8 cellular contexts compared by ENCODE assay signal in the genomic region with DNA sequence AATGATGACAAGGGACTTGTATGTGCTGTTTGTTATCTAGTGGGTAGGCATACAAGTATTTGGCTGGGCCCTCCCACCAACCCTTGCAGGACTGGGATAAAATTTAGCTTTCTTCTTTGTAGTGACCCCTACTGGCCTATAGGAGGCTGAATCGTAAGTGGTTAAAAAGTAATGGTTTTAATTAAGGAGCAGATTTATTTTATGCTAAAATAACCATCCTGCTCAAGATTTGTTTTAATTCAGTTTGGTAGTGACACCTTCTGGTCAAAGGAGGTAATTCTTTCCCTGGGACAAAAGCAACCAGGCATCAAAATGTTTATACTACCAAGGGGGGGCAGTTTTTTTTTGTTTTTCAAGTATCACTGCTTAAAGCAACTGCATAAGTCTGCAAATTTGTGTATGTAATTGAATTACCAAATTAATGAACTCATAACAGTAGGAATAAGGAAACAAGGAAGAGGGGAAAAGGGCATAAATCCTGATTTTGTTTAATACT.
DNase-seq lines count a peak whose midpoint lies in the region; ATAC-seq, FAIRE-seq and TF ChIP-seq lines count a peak whose summit lies in the region.

No MANE protein-coding gene starts in this region.

- H3K27ac ChIP-seq in SJSA1 (peak overlapping the region; percentile 81), esophagus squamous epithelium (peak overlapping the region in 1 of 4 donors; percentile 50), neural cell (ENCODE audit: low read length) (no peak overlapping the region)

- peaks cover 3% of the 10 kb centered on the region for H3F3A ChIP-seq in neural cell (ENCODE audit: insufficient read depth, low read length, poor library complexity, severe bottlenecking)

- FAIRE-seq in GM18507 (lab: Jason Lieb, UNC) (peak; percentile 79), GM12892 (lab: Jason Lieb, UNC) (no peak)

- H3K79me2 ChIP-seq in neural cell (replicated peaks; ENCODE audit: insufficient read depth, low read length): no peaks in the 10 kb centered on the region

- H3K27me3 ChIP-seq in SJSA1 (replicated peaks) (no peaks in the 10 kb centered on the region), esophagus squamous epithelium (no peaks in the 10 kb centered on the region), neural cell (ENCODE audit: insufficient read depth, low read depth, low read length) (no peaks in the 10 kb centered on the region)

- no peak for TF ChIP-seq POLR2A in esophagus squamous epithelium (IDR thresholded peaks at IDR 0.05)
- TF ChIP-seq POLR2A in GM12892 (IDR thresholded peaks at IDR 0.05; ENCODE audit: low read depth, low read length): no peak

- no peaks in the 10 kb centered on the region for H3K9me3 Mint-ChIP-seq in CD14-positive monocyte

- no peak overlapping the region for H3K4me3 ChIP-seq in SJSA1
- H3K4me3 ChIP-seq in esophagus squamous epithelium: no peak overlapping the region
- H3K4me3 ChIP-seq in neural cell (ENCODE audit: low read length): no peak overlapping the region

- H3K4me1 ChIP-seq in SJSA1 (replicated peaks) (peaks cover 21% of the 10 kb centered on the region), esophagus squamous epithelium (peaks cover 0 to 36% (median 18%) of the 10 kb centered on the region in 3 donors)

- 0% methylated on average over 1 of the region's 1 CpG for WGBS in esophagus squamous epithelium, 2 donors

- intact Hi-C loops in CD14-positive monocyte (cut with micrococcal nuclease): loop anchor here in 1 of 2 donors (10.0 kb wide), 1 partner anchor 909 kb away; no protein-coding TSS in a partner anchor
- intact Hi-C loops in esophagus squamous epithelium (cut with DNase I): loop anchor here (10.0 kb wide), 2 partner anchors 579 to 819 kb away; no protein-coding TSS in a partner anchor

- H4K20me1 ChIP-seq in neural cell (ENCODE audit: insufficient read depth): no peaks in the 10 kb centered on the region

- TF ChIP-seq CTCF in CD14-positive monocyte (IDR thresholded peaks at IDR 0.05) (peak; percentile 91), esophagus squamous epithelium (IDR thresholded peaks at IDR 0.05) (peak; percentile 54 to 93 (median 81)), neural cell (IDR thresholded peaks at IDR 0.05; ENCODE audit: poor library complexity, severe bottlenecking) (peak; percentile 91)

- H3K27ac Mint-ChIP-seq in CD14-positive monocyte: no peak overlapping the region

- no peaks in the 10 kb centered on the region for H3K27me3 Mint-ChIP-seq in CD14-positive monocyte (ENCODE audit: low read depth in 3 of 3)

- H3K36me3 Mint-ChIP-seq in CD14-positive monocyte: peaks cover 16 to 29% of the 10 kb centered on the region in 2 donors

- peaks cover 2% of the 10 kb centered on the region for H3K4me1 Mint-ChIP-seq in CD14-positive monocyte

- TF ChIP-seq RAD21 in neural cell (conservative IDR thresholded peaks at IDR 0.05): peak; percentile 87

- no peak overlapping the region for H3K4me2 ChIP-seq in neural cell (ENCODE audit: low read length)

- H2AFZ ChIP-seq in neural cell (ENCODE audit: low read depth, low read length): no peak overlapping the region

- H3K36me3 ChIP-seq in SJSA1 (peaks cover 34% of the 10 kb centered on the region), esophagus squamous epithelium (peaks cover 0 to 41% (median 0%) of the 10 kb centered on the region in 3 donors), neural cell (ENCODE audit: insufficient read depth, low read length) (peaks cover 1% of the 10 kb centered on the region)

- no peaks in the 10 kb centered on the region for H3K9me3 ChIP-seq in SJSA1 (replicated peaks)
- no peaks in the 10 kb centered on the region for H3K9me3 ChIP-seq in esophagus squamous epithelium
- no peaks in the 10 kb centered on the region for H3K9me3 ChIP-seq in neural cell (ENCODE audit: low read length)

- H3K9ac ChIP-seq in neural cell (ENCODE audit: low read length): no peak overlapping the region

- ATAC-seq in HG03432 (IDR thresholded peaks at IDR 0.05; ENCODE audit: unreplicated experiment): peak; percentile 63

- no peaks in the 10 kb centered on the region for H3K9me2 ChIP-seq in neural cell (ENCODE audit: insufficient read depth, low read length)

- TF ChIP-seq EP300 in neural cell (conservative IDR thresholded peaks at IDR 0.05; ENCODE audit: poor library complexity, severe bottlenecking): no peak

- DNase-seq in CD14-positive monocyte (ENCODE audit: low spot score): no peak
- DNase-seq in GM18507 (ENCODE audit: extremely low spot score, insufficient read length, low read depth): no peak
- DNase-seq in SJSA1 (ENCODE audit: low read depth in 1 of 2, low spot score in 2 of 2): peak in 1 of 2 experiments; percentile 81
- no peak for DNase-seq in esophagus squamous epithelium (lab: John Stamatoyannopoulos, UW)
- DNase-seq in GM12892 (ENCODE audit: insufficient read length): no peak
- no peak for DNase-seq in stimulated activated CD8-positive, alpha-beta memory T cell treated with anti-CD3 and anti-CD28 coated beads, Interleukin-4, amount 100 ng/mL, for 48 hours

- no peak overlapping the region for H3K4me3 Mint-ChIP-seq in CD14-positive monocyte

TF ChIP-seq in neural cell, 6 proteins besides CTCF, POLR2A, EP300 and RAD21:
- TF ChIP-seq EZH2 (IDR thresholded peaks at IDR 0.05; ENCODE audit: borderline replicate concordance, insufficient read depth, low read length, poor library complexity, severe bottlenecking) (no peak), POLR2AphosphoS5 (IDR thresholded peaks at IDR 0.05) (peak; percentile 22), MXI1 (conservative IDR thresholded peaks at IDR 0.05; ENCODE audit: poor library complexity, severe bottlenecking) (no peak), SMC3 (conservative IDR thresholded peaks at IDR 0.05; ENCODE audit: poor library complexity) (peak; percentile 92)
